Comparison of ENCODE assay signal across 8 cellular contexts in genomic region chr6:161373905-161374451, GRCh38.
A peak's percentile ranks its signal among the peaks of the same experiment; 100 is the strongest.
DNase-seq lines count a peak whose midpoint lies in the region; ATAC-seq and TF ChIP-seq lines count a peak whose summit lies in the region.

No MANE protein-coding gene starts in this region.

- DNase-seq in SIG-M5 treated with dmso at 0.1 percent for 504 hours (lab: John Stamatoyannopoulos, UW; ENCODE audit: unreplicated experiment) (peak; percentile 42), SIG-M5 (lab: John Stamatoyannopoulos, UW) (no peak), OCI-LY7 (ENCODE audit: low spot score) (peak; percentile 54), fibroblast of the conjunctiva (ENCODE audit: low read depth) (peak; percentile 26), nucleus accumbens (lab: John Stamatoyannopoulos, UW) (peak in 47 of 56 donors; percentile 10 to 86 (median 55)), thyroid gland (peak; percentile 72)
- DNase-seq in activated T-cell treated with anti-CD3 and anti-CD28 coated beads, Interleukin-2, amount 50 U/mL, for 72 hours: peak; percentile 52 to 68

- no peaks in the 10 kb centered on the region for H3K79me2 ChIP-seq in OCI-LY7 (ENCODE audit: insufficient read depth, low read depth, low read length)

- no peaks in the 10 kb centered on the region for H3K9me2 ChIP-seq in OCI-LY7 (ENCODE audit: insufficient read depth, low read length)

- no peak overlapping the region for H3K4me3 Mint-ChIP-seq in activated T-cell treated with anti-CD3 and anti-CD28 coated beads, Interleukin-2, amount 50 U/mL, for 72 hours

- H3K4me2 ChIP-seq in OCI-LY7 (ENCODE audit: low read length): no peak overlapping the region

- H3K36me3 ChIP-seq in OCI-LY7 (ENCODE audit: insufficient read depth, low read length) (no peaks in the 10 kb centered on the region), thyroid gland (no peaks in the 10 kb centered on the region)

- H3K27me3 ChIP-seq in thyroid gland: no peaks in the 10 kb centered on the region

- peak; percentile 36 for ATAC-seq in HG03565 (IDR thresholded peaks at IDR 0.05; ENCODE audit: unreplicated experiment)
- peak; percentile 47 to 55 for ATAC-seq in activated T-cell treated with anti-CD3 and anti-CD28 coated beads, Interleukin-2, amount 50 U/mL, for 72 hours (replicated peaks in 1 of 2)

- no peaks in the 10 kb centered on the region for H4K20me1 ChIP-seq in OCI-LY7 (ENCODE audit: insufficient read depth, low read length)

- no peak overlapping the region for H3K27ac Mint-ChIP-seq in activated T-cell treated with anti-CD3 and anti-CD28 coated beads, Interleukin-2, amount 50 U/mL, for 72 hours

- no peaks in the 10 kb centered on the region for H3K27me3 Mint-ChIP-seq in activated T-cell treated with anti-CD3 and anti-CD28 coated beads, Interleukin-2, amount 50 U/mL, for 72 hours (ENCODE audit: low read depth)

- TF ChIP-seq CTCF in OCI-LY7 (conservative IDR thresholded peaks at IDR 0.05; ENCODE audit: low read length) (peak; percentile 97), thyroid gland (IDR thresholded peaks at IDR 0.05) (peak; percentile 82 to 98 (median 92))

- CTCF ChIA-PET in OCI-LY7 (lab: Charles Lee; ENCODE audit: unreplicated experiment): interaction anchor here (1.1 kb wide), 1 partner anchor 18 kb away, joined by 5 read pairs; no protein-coding TSS in a partner anchor

- no peak overlapping the region for H3K4me3 ChIP-seq in OCI-LY7 (ENCODE audit: low read depth, low read length, poor library complexity, severe bottlenecking)
- H3K4me3 ChIP-seq in thyroid gland (replicated peaks in 1 of 3): no peak overlapping the region

- H2AFZ ChIP-seq in OCI-LY7 (ENCODE audit: low read length): no peak overlapping the region

- intact Hi-C loops in OCI-LY7 (cut with micrococcal nuclease; ENCODE audit: unreplicated experiment) (loop anchor here (1.0 to 5.0 kb wide), 4 partner anchors 382 to 852 kb away; partner anchors contain the start of gene MAP3K4), thyroid gland (cut with DNase I) (loop anchor here (2.0 to 10.0 kb wide), 4 partner anchors 222 to 639 kb away; partner anchors contain the start of gene MAP3K4)

- WGBS in thyroid gland, 2 donors: 38 to 40% methylated on average over 15 of the region's 15 CpGs

- H3K9me3 ChIP-seq in OCI-LY7 (ENCODE audit: low read length) (no peaks in the 10 kb centered on the region), thyroid gland (no peaks in the 10 kb centered on the region)

- H3K9me3 Mint-ChIP-seq in activated T-cell treated with anti-CD3 and anti-CD28 coated beads, Interleukin-2, amount 50 U/mL, for 72 hours: no peaks in the 10 kb centered on the region

- no peaks in the 10 kb centered on the region for H3K4me1 ChIP-seq in OCI-LY7 (ENCODE audit: insufficient read depth, low read length, poor library complexity, severe bottlenecking)
- peaks cover 0 to 3% of the 10 kb centered on the region in 2 donors for H3K4me1 ChIP-seq in thyroid gland

- H3K36me3 Mint-ChIP-seq in activated T-cell treated with anti-CD3 and anti-CD28 coated beads, Interleukin-2, amount 50 U/mL, for 72 hours (ENCODE audit: insufficient read depth in 2 of 2): no peaks in the 10 kb centered on the region

- POLR2A ChIA-PET in OCI-LY7 (lab: Charles Lee): interaction anchor here (0.8 kb wide), 1 partner anchor 448 kb away, joined by 3 read pairs; no protein-coding TSS in a partner anchor

- BruUV-seq in OCI-LY7 (replicated peaks; lab: Mats Ljungman, UMichigan): no TSS peak

- H3K27ac ChIP-seq in OCI-LY7 (ENCODE audit: low read depth, low read length, poor library complexity, severe bottlenecking): no peak overlapping the region
- H3K27ac ChIP-seq in thyroid gland: no peak overlapping the region

- H3K4me1 Mint-ChIP-seq in activated T-cell treated with anti-CD3 and anti-CD28 coated beads, Interleukin-2, amount 50 U/mL, for 72 hours (ENCODE audit: low read depth): no peaks in the 10 kb centered on the region

- no peak for TF ChIP-seq POLR2A in thyroid gland (IDR thresholded peaks at IDR 0.05)
